Comparison of ENCODE assay signal across 20 cellular contexts in genomic region chr1:147245129-147245528, GRCh38. TPM values are rescaled to one million over a fixed set of nuclear protein-coding genes. Genes with fewer than 3 reads are reported as not detected.
DNase-seq lines count a peak whose midpoint lies in the region; ATAC-seq, FAIRE-seq and TF ChIP-seq lines count a peak whose summit lies in the region.
"Had no signal": no experiment of that assay in that cellular context is flagged by ENCODE, and none has a peak within 500 bp of the region (broad histone marks: within the 10 kb centered on the region; RNA-seq: fewer than 3 reads in every experiment).

No MANE protein-coding gene starts in this region.

- H3K27me3 ChIP-seq in BLaER1 treated with 17β-estradiol and CSF1 and Interleukin-3, amounts not matched to agents 10 nM and 100 nM: no peaks in the 10 kb centered on the region
- H3K27me3 ChIP-seq in keratinocyte (ENCODE audit: control insufficient read depth, extremely low read depth, insufficient read depth, low read length) (no peaks in the 10 kb centered on the region), body of pancreas (no peaks in the 10 kb centered on the region)
- H3K27me3 ChIP-seq: SJCRH30 had no signal

- H3K36me3 ChIP-seq in BLaER1 treated with 17β-estradiol and CSF1 and Interleukin-3, amounts not matched to agents 10 nM and 100 nM: peaks cover 0 to 31% (median 9%) of the 10 kb centered on the region in 11 experiments; a peak in 10 of 22 replicates
- H3K36me3 ChIP-seq in HEK293 (ENCODE audit: control insufficient read depth in 2 of 2, insufficient read depth in 1 of 2, low read length in 2 of 2) (peaks cover 0 to 4% of the 10 kb centered on the region in 2 experiments; a peak in 1 of 3 replicates), keratinocyte (ENCODE audit: control insufficient read depth in 2 of 2, extremely low read depth in 1 of 2, insufficient read depth in 2 of 2, low read length in 2 of 2) (peaks cover 0 to 5% of the 10 kb centered on the region in 2 experiments), body of pancreas (replicated peaks in 1 of 2; ENCODE audit: insufficient read depth in 1 of 2, low read depth in 2 of 2) (no peaks in the 10 kb centered on the region)
- H3K36me3 ChIP-seq: SJCRH30 had no signal

- WGBS in body of pancreas, 2 donors: 92% methylated on average over 6 of the region's 6 CpGs

- H3K9me3 ChIP-seq in BLaER1 treated with 17β-estradiol and CSF1 and Interleukin-3, amounts not matched to agents 10 nM and 100 nM (replicated peaks in 1 of 11): peaks cover 0 to 26% (median 18%) of the 10 kb centered on the region in 11 experiments; a peak in 11 of 22 replicates
- H3K9me3 ChIP-seq in HEK293 (ENCODE audit: control insufficient read depth, insufficient read depth, low read depth, low read length) (no peaks in the 10 kb centered on the region), keratinocyte (ENCODE audit: control insufficient read depth, low read depth, low read length) (no peaks in the 10 kb centered on the region), body of pancreas (no peaks in the 10 kb centered on the region)

- no peak for TF ChIP-seq POLR2A in body of pancreas (IDR thresholded peaks at IDR 0.05)

- CTCF ChIA-PET in HEK293 (lab: Yijun Ruan, JAX): no interaction called here
- CTCF ChIA-PET in activated CD8-positive, alpha-beta T cell treated with anti-CD3 and anti-CD28 coated beads for 36 hours (lab: Charles Lee): interaction anchor here (5.1 kb wide), 1 partner anchor 74 kb away, joined by 80 read pairs; the partner anchor contains the start of gene PRKAB2

- H3K36me3 Mint-ChIP-seq in activated CD8-positive, alpha-beta T cell treated with anti-CD3 and anti-CD28 coated beads for 36 hours (ENCODE audit: low read depth): peaks cover 27% of the 10 kb centered on the region
- H3K36me3 Mint-ChIP-seq in natural killer cell: no peaks in the 10 kb centered on the region

- peak overlapping the region; percentile 69 to 99 (median 89) for H3K4me2 ChIP-seq in BLaER1 treated with 17β-estradiol and CSF1 and Interleukin-3, amounts not matched to agents 10 nM and 100 nM
- H3K4me2 ChIP-seq in keratinocyte (ENCODE audit: control insufficient read depth, extremely low read depth, insufficient read depth, low read depth, low read length): no peak overlapping the region

- peaks cover 70% of the 10 kb centered on the region for H3K79me2 ChIP-seq in keratinocyte (ENCODE audit: control insufficient read depth, insufficient read depth, low read length)

- H3K9me1 ChIP-seq in keratinocyte (ENCODE audit: control insufficient read depth, extremely low read depth, insufficient read depth, low read length): peaks cover 2% of the 10 kb centered on the region

- intact Hi-C loops in activated CD8-positive, alpha-beta T cell treated with anti-CD3 and anti-CD28 coated beads for 36 hours (cut with micrococcal nuclease): loop anchor here (10.0 kb wide), 1 partner anchor 160 kb away; no protein-coding TSS in a partner anchor
- intact Hi-C loops in natural killer cell (cut with micrococcal nuclease): loop anchor here (10.0 kb wide), 1 partner anchor 1010 kb away; no protein-coding TSS in a partner anchor
- intact Hi-C loops in body of pancreas (cut with DNase I): loop anchor here (10.0 kb wide), 1 partner anchor 70 kb away; the partner anchor contains the start of gene PRKAB2

- no peak for FAIRE-seq in keratinocyte (lab: Jason Lieb, UNC)
- FAIRE-seq: G401.6, TTC549 had no signal

- peaks cover 57% of the 10 kb centered on the region for H3K4me1 Mint-ChIP-seq in activated CD8-positive, alpha-beta T cell treated with anti-CD3 and anti-CD28 coated beads for 36 hours (ENCODE audit: low read depth)
- peaks cover 46 to 48% of the 10 kb centered on the region in 2 donors for H3K4me1 Mint-ChIP-seq in natural killer cell

- peaks cover 0 to 69% (median 52%) of the 10 kb centered on the region in 11 experiments; a peak in 18 of 22 replicates for H4K20me1 ChIP-seq in BLaER1 treated with 17β-estradiol and CSF1 and Interleukin-3, amounts not matched to agents 10 nM and 100 nM
- peaks cover 6% of the 10 kb centered on the region for H4K20me1 ChIP-seq in keratinocyte (ENCODE audit: control insufficient read depth, extremely low read depth, insufficient read depth, low read length)

- dilution Hi-C loops in keratinocyte (cut with MboI; ENCODE audit: extremely low pct_ligation_motif_present, low sequenced_read_pairs): no loop called here

- ATAC-seq in activated CD8-positive, alpha-beta T cell treated with anti-CD3 and anti-CD28 coated beads for 36 hours: no peak
- ATAC-seq in HG02973 (IDR thresholded peaks at IDR 0.05; ENCODE audit: unreplicated experiment) (no peak), natural killer cell (no peak), body of pancreas (no peak)
- ATAC-seq: sciatic nerve had no signal

- H3K27me3 Mint-ChIP-seq in activated CD8-positive, alpha-beta T cell treated with anti-CD3 and anti-CD28 coated beads for 36 hours: no peaks in the 10 kb centered on the region
- no peaks in the 10 kb centered on the region for H3K27me3 Mint-ChIP-seq in natural killer cell (ENCODE audit: low read depth in 2 of 2)
- H3K27me3 Mint-ChIP-seq: activated CD4-positive, alpha-beta T cell treated with anti-CD3 and anti-CD28 coated beads, Interleukin-2, amount 10 ng/mL, durations not matched to agents 24 days and 14 days had no signal

- POLR2A ChIA-PET in HEK293 (lab: Yijun Ruan, JAX): no interaction called here
- POLR2A ChIA-PET in activated CD8-positive, alpha-beta T cell treated with anti-CD3 and anti-CD28 coated beads for 36 hours (lab: Charles Lee): interaction anchor here (1.1 to 2.3 kb wide), 2 partner anchors 73 to 161 kb away, joined by 3 to 7 read pairs; partner anchors contain the start of gene PRKAB2

- peak overlapping the region; percentile 52 for H3K4me3 Mint-ChIP-seq in activated CD8-positive, alpha-beta T cell treated with anti-CD3 and anti-CD28 coated beads for 36 hours
- H3K4me3 Mint-ChIP-seq in natural killer cell: no peak overlapping the region

- TF ChIP-seq CTCF in HEK293 (tag by site-specific recombination; IDR thresholded peaks at IDR 0.05) (no peak), keratinocyte (optimal IDR thresholded peaks at IDR 0.05 in 1 of 3, IDR thresholded peaks at IDR 0.05 in 1 of 3, conservative IDR thresholded peaks at IDR 0.05 in 1 of 3; ENCODE audit: extremely low read depth in 1 of 3, insufficient read depth in 2 of 3, low read length in 3 of 3) (no peak), natural killer cell (IDR thresholded peaks at IDR 0.05) (no peak), body of pancreas (IDR thresholded peaks at IDR 0.05) (no peak)
- TF ChIP-seq CTCF in activated CD8-positive, alpha-beta T cell treated with anti-CD3 and anti-CD28 coated beads for 36 hours (IDR thresholded peaks at IDR 0.05): no peak

- H3K9me3 Mint-ChIP-seq in activated CD8-positive, alpha-beta T cell treated with anti-CD3 and anti-CD28 coated beads for 36 hours: no peaks in the 10 kb centered on the region
- no peaks in the 10 kb centered on the region for H3K9me3 Mint-ChIP-seq in natural killer cell
- H3K9me3 Mint-ChIP-seq: activated CD4-positive, alpha-beta T cell treated with anti-CD3 and anti-CD28 coated beads, Interleukin-2, amount 10 ng/mL, durations not matched to agents 24 days and 14 days had no signal

- H3K9ac ChIP-seq in BLaER1 treated with 17β-estradiol and CSF1 and Interleukin-3, amounts not matched to agents 10 nM and 100 nM: peak overlapping the region in 1 of 11 experiments; percentile 47; a peak in 3 of 22 replicates
- H3K9ac ChIP-seq in keratinocyte (ENCODE audit: control insufficient read depth, extremely low read depth, insufficient read depth, low read length): no peak overlapping the region

- H3K4me3 ChIP-seq in BLaER1 treated with 17β-estradiol and CSF1 and Interleukin-3, amounts not matched to agents 10 nM and 100 nM: peak overlapping the region in 2 of 10 experiments; percentile 0 to 12; a peak in 3 of 20 replicates
- H3K4me3 ChIP-seq in HEK293 (ENCODE audit: low read depth, low read length) (no peak overlapping the region), keratinocyte (ENCODE audit: control insufficient read depth in 2 of 3, extremely low read depth in 1 of 3, insufficient read depth in 2 of 3, low read depth in 1 of 3, low read length in 3 of 3) (no peak overlapping the region), body of pancreas (no peak overlapping the region)
- H3K4me3 ChIP-seq: SJCRH30 had no signal

- peaks cover 38 to 61% (median 46%) of the 10 kb centered on the region in 10 experiments for H3K4me1 ChIP-seq in BLaER1 treated with 17β-estradiol and CSF1 and Interleukin-3, amounts not matched to agents 10 nM and 100 nM
- H3K4me1 ChIP-seq in HEK293 (ENCODE audit: control insufficient read depth, insufficient read depth, low read length) (peaks cover 6% of the 10 kb centered on the region), keratinocyte (ENCODE audit: control insufficient read depth, extremely low read depth, insufficient read depth, low read length) (peaks cover 17% of the 10 kb centered on the region), body of pancreas (peaks cover 28% of the 10 kb centered on the region)
- H3K4me1 ChIP-seq: SJCRH30 had no signal

- H2AFZ ChIP-seq in keratinocyte (ENCODE audit: control insufficient read depth, low read length): no peak overlapping the region

- no peak for DNase-seq in activated CD8-positive, alpha-beta T cell treated with anti-CD3 and anti-CD28 coated beads for 36 hours
- DNase-seq in keratinocyte (ENCODE audit: low read depth, low spot score) (no peak), natural killer cell (no peak), body of pancreas (no peak), SIG-M5 treated with dmso at 0.1 percent for 504 hours (lab: John Stamatoyannopoulos, UW; ENCODE audit: unreplicated experiment) (no peak)
- DNase-seq: activated CD4-positive, alpha-beta T cell treated with anti-CD3 and anti-CD28 coated beads, Interleukin-2, amount 10 ng/mL, durations not matched to agents 24 days and 14 days; activated T-cell treated with anti-CD3 and anti-CD28 coated beads, Interleukin-2, amount 50 U/mL, for 1 hour; Calu3; effector memory CD4-positive, alpha-beta T cell; islet precursor cell; NCI-H2081 treated with DMSO at 0.1 percent for 48 hours; NCI-H524 treated with DMSO at 0.1 percent for 48 hours; occipital lobe; SJCRH30 had no signal

- peak overlapping the region in 2 of 11 experiments; percentile 20 to 28; a peak in 3 of 22 replicates for H3K27ac ChIP-seq in BLaER1 treated with 17β-estradiol and CSF1 and Interleukin-3, amounts not matched to agents 10 nM and 100 nM
- H3K27ac ChIP-seq in HEK293 (ENCODE audit: extremely low read depth, low read depth, low read length): no peak overlapping the region
- peak overlapping the region; percentile 12 for H3K27ac ChIP-seq in keratinocyte (ENCODE audit: control insufficient read depth, insufficient read depth, low read length)
- H3K27ac ChIP-seq in body of pancreas: no peak overlapping the region
- H3K27ac ChIP-seq: SJCRH30 had no signal

- H3K27ac Mint-ChIP-seq in activated CD8-positive, alpha-beta T cell treated with anti-CD3 and anti-CD28 coated beads for 36 hours: no peak overlapping the region
- no peak overlapping the region for H3K27ac Mint-ChIP-seq in natural killer cell
- H3K27ac Mint-ChIP-seq: activated CD4-positive, alpha-beta T cell treated with anti-CD3 and anti-CD28 coated beads, Interleukin-2, amount 10 ng/mL, durations not matched to agents 24 days and 14 days had no signal

RNA-seq across cellular contexts. Expression of gene CHD1L, which starts 2.6 kb away (rescaled TPM):
- 10 to 100 TPM; 80.5 to 81.1 TPM for total RNA-seq in activated CD8-positive, alpha-beta T cell treated with anti-CD3 and anti-CD28 coated beads for 36 hours
- polyA plus RNA-seq in keratinocyte: 33.5 to 49.2 TPM (median 38.3 TPM) in 3 replicates
- polyA plus RNA-seq in keratinocyte (2011; ENCODE audit: low read depth): 33.1 TPM
- polyA plus RNA-seq in keratinocyte (2011; cell fraction: cytosol; rRNA removed): 28.0 and 40.0 TPM in 2 replicates
- 46.4 and 59.4 TPM in 2 replicates for polyA plus RNA-seq in keratinocyte (2011; cell fraction: nucleus; rRNA removed)
- 13.9 and 32.0 TPM in 2 replicates for polyA plus RNA-seq in keratinocyte (2012; ENCODE audit: low replicate concordance)
- polyA minus RNA-seq in keratinocyte: 7.9 to 33.0 TPM (median 22.9 TPM) in 3 replicates
- 17.1 TPM for polyA minus RNA-seq in keratinocyte (2011; cell fraction: cytosol; rRNA and poly(A)+ RNA removed)
- 16.4 and 30.9 TPM in 2 replicates for polyA minus RNA-seq in keratinocyte (2011; cell fraction: nucleus; rRNA and poly(A)+ RNA removed)
- total RNA-seq in natural killer cell: 10 to 100 TPM; 35.8 to 45.7 (median 44.0) TPM
- total RNA-seq in body of pancreas: 10 to 100 TPM; 11.5 to 21.5 TPM

RNA-seq across cellular contexts. Expression of gene FMO5, which starts 20.0 kb away (rescaled TPM):
- under 1 TPM in 1 of 2 experiments, not detected in 1; 0.16 TPM for total RNA-seq in activated CD8-positive, alpha-beta T cell treated with anti-CD3 and anti-CD28 coated beads for 36 hours
- 0.18 to 0.61 TPM (median 0.31 TPM) in 3 replicates for polyA plus RNA-seq in keratinocyte
- polyA plus RNA-seq in keratinocyte (2011; ENCODE audit: low read depth): 0.30 TPM
- polyA plus RNA-seq in keratinocyte (2011; cell fraction: cytosol; rRNA removed): 0.31 and 0.47 TPM in 2 replicates
- polyA plus RNA-seq in keratinocyte (2011; cell fraction: nucleus; rRNA removed): 0.96 and 1.1 TPM in 2 replicates
- 0.34 and 0.39 TPM in 2 replicates for polyA plus RNA-seq in keratinocyte (2012; ENCODE audit: low replicate concordance)
- 0.22 to 1.1 TPM (median 0.33 TPM) in 3 replicates for polyA minus RNA-seq in keratinocyte
- not detected for polyA minus RNA-seq in keratinocyte (2011; cell fraction: cytosol; rRNA and poly(A)+ RNA removed)
- polyA minus RNA-seq in keratinocyte (2011; cell fraction: nucleus; rRNA and poly(A)+ RNA removed): 0.21 and 0.31 TPM in 2 replicates
- total RNA-seq in natural killer cell (1 to 10 TPM; 5.8 to 6.0 (median 6.0) TPM), body of pancreas (10 to 100 TPM; 30.6 to 68.6 TPM)
- total RNA-seq: SJCRH30 had no signal

Comparison
In these comparisons a context has a peak if more than half of its experiments do, and no peak if none do; other contexts are left out.
1. RNA of gene FMO5, which starts 20.0 kb away (total RNA-seq): 30.6 to 68.6 TPM in body of pancreas and 5.8 to 6.0 TPM in natural killer cell; 0.16 TPM in activated CD8-positive, alpha-beta T cell treated with anti-CD3 and anti-CD28 coated beads for 36 hours; every median in the first group is over 4 times any median in the second.